Comparison of ENCODE assay signal across 8 cellular contexts in the genomic region with DNA sequence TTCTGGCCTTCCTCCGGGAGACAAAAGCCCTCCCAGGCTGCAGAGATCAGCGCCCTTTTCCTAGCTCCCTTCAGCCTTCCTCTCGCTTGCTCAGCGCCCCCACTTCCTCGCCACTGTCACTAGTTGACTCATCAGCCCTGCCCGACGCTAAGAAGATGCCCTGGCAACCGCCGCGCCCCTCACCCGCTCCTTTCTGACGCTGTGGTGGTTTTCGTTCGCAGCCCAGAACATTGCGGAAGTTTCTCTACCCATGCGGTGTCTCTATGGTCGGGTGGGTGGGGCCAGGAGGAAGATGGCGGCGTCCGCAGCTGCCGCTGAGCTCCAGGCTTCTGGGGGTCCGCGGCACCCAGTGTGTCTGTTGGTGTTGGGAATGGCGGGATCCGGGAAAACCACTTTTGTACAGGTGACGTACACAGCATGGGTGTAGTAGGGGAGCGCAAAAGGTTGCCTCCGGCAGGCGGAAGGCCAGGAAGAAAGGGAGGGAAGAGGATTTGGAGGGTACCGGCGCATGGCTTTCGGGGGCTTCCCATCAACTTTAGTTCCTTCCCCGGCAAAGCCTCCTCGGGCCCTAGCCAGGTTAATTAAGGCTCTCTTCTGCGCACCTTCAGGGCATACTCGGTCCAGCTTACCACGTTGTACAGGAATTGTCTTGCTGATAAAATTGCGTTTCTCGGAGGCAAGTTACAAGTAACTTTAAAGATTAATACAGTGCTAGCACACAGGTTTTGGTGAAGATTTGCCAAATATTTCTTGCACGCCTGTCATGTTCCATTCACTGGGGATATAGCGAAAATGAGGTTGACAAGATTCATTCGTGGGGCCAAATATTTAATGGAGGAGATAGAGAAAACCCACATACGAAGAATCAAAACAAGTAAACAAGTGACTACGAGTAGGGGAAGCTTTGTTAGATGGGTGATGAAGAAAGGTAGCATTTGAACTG.
A peak's percentile ranks its signal among the peaks of the same experiment; 100 is the strongest.
DNase-seq lines count a peak whose midpoint lies in the region; ATAC-seq and TF ChIP-seq lines count a peak whose summit lies in the region.

A gene with protein sequence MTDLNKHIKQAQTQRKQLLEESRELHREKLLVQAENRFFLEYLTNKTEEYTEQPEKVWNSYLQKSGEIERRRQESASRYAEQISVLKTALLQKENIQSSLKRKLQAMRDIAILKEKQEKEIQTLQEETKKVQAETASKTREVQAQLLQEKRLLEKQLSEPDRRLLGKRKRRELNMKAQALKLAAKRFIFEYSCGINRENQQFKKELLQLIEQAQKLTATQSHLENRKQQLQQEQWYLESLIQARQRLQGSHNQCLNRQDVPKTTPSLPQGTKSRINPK (minus strand): TSS at position 246 of the 943 bp plus-strand sequence. CDS start 1,213 bp downstream, outside the sequence.
Gene GPN1 (plus strand): TSS at position 284 of the 943 bp plus-strand sequence. CDS start 9 bp downstream, at position 293.

- H3K27ac ChIP-seq in caudate nucleus (ENCODE audit: low read depth, low read length) = peak within 1 kb of the TSS; percentile 90

- no peak for TF ChIP-seq CTCF in WI38 (IDR thresholded peaks at IDR 0.05; ENCODE audit: low read depth, low read length)

- DNase-seq in AG08396 (ENCODE audit: low spot score) (peak; percentile 89), NCI-H2196 treated with DMSO at 0.1 percent for 48 hours (lab: John Stamatoyannopoulos, UW; ENCODE audit: unreplicated experiment) (peak; percentile 81), caudate nucleus (lab: John Stamatoyannopoulos, UW) (peak; percentile 13 to 97 (median 85)), islet precursor cell (peak; percentile 96)
- DNase-seq in stimulated activated CD4-positive, alpha-beta T cell treated with anti-CD3 and anti-CD28 coated beads, Interleukin-12 subunit alpha, Interleukin-12 subunit beta, amount 100 ng/mL, for 4 hours = peak; percentile 88

- peak within 1 kb of the TSS; percentile 94 for H3K4me3 ChIP-seq in WI38 (ENCODE audit: low read depth, low read length)

- peak; percentile 96 for ATAC-seq in GM18873 (IDR thresholded peaks at IDR 0.05; ENCODE audit: low FRiP score, unreplicated experiment)
- ATAC-seq in HG03108 (IDR thresholded peaks at IDR 0.05; ENCODE audit: unreplicated experiment) = peak; percentile 97

Comparison
In these comparisons a context has a peak if more than half of its experiments do, and no peak if none do; other contexts are left out.
1. Peak in every context shown above with its lines: DNase-seq, ATAC-seq, H3K4me3 ChIP-seq and H3K27ac ChIP-seq.